In genomic region chr4:139295317-139296299, GRCh38 we compare ENCODE assay signal across 1 cellular context.
TF ChIP-seq lines count a peak whose summit lies in the region.

No MANE protein-coding gene starts in this region.

TF ChIP-seq in HepG2, 621 proteins besides CTCF, POLR2A, EP300 and RAD21 (continued from another document and continues in another):
- TF ChIP-seq ZBTB49 (CRISPR knock-in tag; IDR thresholded peaks at IDR 0.05; ENCODE audit: borderline replicate concordance) (no peak), ZNF513 (CRISPR knock-in tag; conservative IDR thresholded peaks at IDR 0.05) (no peak), FOXJ3 (CRISPR knock-in tag; IDR thresholded peaks at IDR 0.05; ENCODE audit: borderline replicate concordance) (peak; percentile 75; the same call in 1 of the 2 replicates), POGK (CRISPR knock-in tag; conservative IDR thresholded peaks at IDR 0.05) (peak; percentile 90), ZNF317 (CRISPR knock-in tag; IDR thresholded peaks at IDR 0.05) (peak; percentile 84; the same call in 1 of the 2 replicates), ZNF44 (CRISPR knock-in tag; IDR thresholded peaks at IDR 0.05) (peak; percentile 61; the same call in 1 of the 2 replicates), ZNF788 (CRISPR knock-in tag; IDR thresholded peaks at IDR 0.05; ENCODE audit: borderline replicate concordance) (peak; percentile 75; the same call in 1 of the 2 replicates), ZMAT3 (CRISPR knock-in tag; conservative IDR thresholded peaks at IDR 0.05) (peak; percentile 78; the same call in 1 of the 2 replicates), HCFC1 (IDR thresholded peaks at IDR 0.05; ENCODE audit: low read depth, low read length) (no peak), TSC22D2 (CRISPR knock-in tag; IDR thresholded peaks at IDR 0.05; ENCODE audit: borderline replicate concordance) (peak; percentile 38; the same call in 1 of the 2 replicates), ZFY (CRISPR knock-in tag; IDR thresholded peaks at IDR 0.05) (peak; percentile 97), REL (CRISPR knock-in tag; conservative IDR thresholded peaks at IDR 0.05) (no peak), ZSCAN31 (CRISPR knock-in tag; IDR thresholded peaks at IDR 0.05; ENCODE audit: low read depth) (peak; percentile 73), ZNF143 (CRISPR knock-in tag; IDR thresholded peaks at IDR 0.05) (peak; percentile 30; the same call in 1 of the 2 replicates), ZNF792 (CRISPR knock-in tag; IDR thresholded peaks at IDR 0.05) (peak; percentile 86), SRSF4 (IDR thresholded peaks at IDR 0.05; ENCODE audit: low read depth, low read length, poor library complexity, severe bottlenecking) (no peak), MED8 (CRISPR knock-in tag; IDR thresholded peaks at IDR 0.05; ENCODE audit: insufficient replicate concordance) (peak; percentile 90), ZSCAN29 (CRISPR knock-in tag; conservative IDR thresholded peaks at IDR 0.05) (peak; percentile 65; the same call in 1 of the 2 replicates), ZMYM3 (CRISPR knock-in tag; IDR thresholded peaks at IDR 0.05) (peak; percentile 41; the same call in 1 of the 2 replicates), GPN1 (CRISPR knock-in tag; IDR thresholded peaks at IDR 0.05; ENCODE audit: borderline replicate concordance) (no peak; the same call in 1 of the 2 replicates), ZNF17 (CRISPR knock-in tag; IDR thresholded peaks at IDR 0.05) (no peak), TCF7 (IDR thresholded peaks at IDR 0.05; ENCODE audit: low read depth) (no peak), FOXK2 (IDR thresholded peaks at IDR 0.05) (no peak), ZNF546 (CRISPR knock-in tag; conservative IDR thresholded peaks at IDR 0.05) (peak; percentile 86; the same call in 1 of the 2 replicates), CEBPZ (IDR thresholded peaks at IDR 0.05; ENCODE audit: low read length) (no peak), ZNF3 (CRISPR knock-in tag; IDR thresholded peaks at IDR 0.05) (no peak), SMARCE1 (IDR thresholded peaks at IDR 0.05; ENCODE audit: borderline replicate concordance) (no peak), XRCC5 (optimal IDR thresholded peaks at IDR 0.05; ENCODE audit: low read length) (peak; percentile 85), ZBTB3 (CRISPR knock-in tag; IDR thresholded peaks at IDR 0.05; ENCODE audit: borderline replicate concordance, low read depth) (0 out of 2 replicates have a peak, but pooled peaks have one; percentile 46), IKZF4 (CRISPR knock-in tag; IDR thresholded peaks at IDR 0.05; ENCODE audit: borderline replicate concordance, low read depth, not compliant biosample characterization) (peak; percentile 65), STAG1 (CRISPR knock-in tag; IDR thresholded peaks at IDR 0.05) (peak; percentile 76)
- TF ChIP-seq, protein P1, sequence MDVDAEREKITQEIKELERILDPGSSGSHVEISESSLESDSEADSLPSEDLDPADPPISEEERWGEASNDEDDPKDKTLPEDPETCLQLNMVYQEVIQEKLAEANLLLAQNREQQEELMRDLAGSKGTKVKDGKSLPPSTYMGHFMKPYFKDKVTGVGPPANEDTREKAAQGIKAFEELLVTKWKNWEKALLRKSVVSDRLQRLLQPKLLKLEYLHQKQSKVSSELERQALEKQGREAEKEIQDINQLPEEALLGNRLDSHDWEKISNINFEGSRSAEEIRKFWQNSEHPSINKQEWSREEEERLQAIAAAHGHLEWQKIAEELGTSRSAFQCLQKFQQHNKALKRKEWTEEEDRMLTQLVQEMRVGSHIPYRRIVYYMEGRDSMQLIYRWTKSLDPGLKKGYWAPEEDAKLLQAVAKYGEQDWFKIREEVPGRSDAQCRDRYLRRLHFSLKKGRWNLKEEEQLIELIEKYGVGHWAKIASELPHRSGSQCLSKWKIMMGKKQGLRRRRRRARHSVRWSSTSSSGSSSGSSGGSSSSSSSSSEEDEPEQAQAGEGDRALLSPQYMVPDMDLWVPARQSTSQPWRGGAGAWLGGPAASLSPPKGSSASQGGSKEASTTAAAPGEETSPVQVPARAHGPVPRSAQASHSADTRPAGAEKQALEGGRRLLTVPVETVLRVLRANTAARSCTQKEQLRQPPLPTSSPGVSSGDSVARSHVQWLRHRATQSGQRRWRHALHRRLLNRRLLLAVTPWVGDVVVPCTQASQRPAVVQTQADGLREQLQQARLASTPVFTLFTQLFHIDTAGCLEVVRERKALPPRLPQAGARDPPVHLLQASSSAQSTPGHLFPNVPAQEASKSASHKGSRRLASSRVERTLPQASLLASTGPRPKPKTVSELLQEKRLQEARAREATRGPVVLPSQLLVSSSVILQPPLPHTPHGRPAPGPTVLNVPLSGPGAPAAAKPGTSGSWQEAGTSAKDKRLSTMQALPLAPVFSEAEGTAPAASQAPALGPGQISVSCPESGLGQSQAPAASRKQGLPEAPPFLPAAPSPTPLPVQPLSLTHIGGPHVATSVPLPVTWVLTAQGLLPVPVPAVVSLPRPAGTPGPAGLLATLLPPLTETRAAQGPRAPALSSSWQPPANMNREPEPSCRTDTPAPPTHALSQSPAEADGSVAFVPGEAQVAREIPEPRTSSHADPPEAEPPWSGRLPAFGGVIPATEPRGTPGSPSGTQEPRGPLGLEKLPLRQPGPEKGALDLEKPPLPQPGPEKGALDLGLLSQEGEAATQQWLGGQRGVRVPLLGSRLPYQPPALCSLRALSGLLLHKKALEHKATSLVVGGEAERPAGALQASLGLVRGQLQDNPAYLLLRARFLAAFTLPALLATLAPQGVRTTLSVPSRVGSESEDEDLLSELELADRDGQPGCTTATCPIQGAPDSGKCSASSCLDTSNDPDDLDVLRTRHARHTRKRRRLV (CRISPR knock-in tag; IDR thresholded peaks at IDR 0.05), result peak; percentile 90
- TF ChIP-seq, protein P2, sequence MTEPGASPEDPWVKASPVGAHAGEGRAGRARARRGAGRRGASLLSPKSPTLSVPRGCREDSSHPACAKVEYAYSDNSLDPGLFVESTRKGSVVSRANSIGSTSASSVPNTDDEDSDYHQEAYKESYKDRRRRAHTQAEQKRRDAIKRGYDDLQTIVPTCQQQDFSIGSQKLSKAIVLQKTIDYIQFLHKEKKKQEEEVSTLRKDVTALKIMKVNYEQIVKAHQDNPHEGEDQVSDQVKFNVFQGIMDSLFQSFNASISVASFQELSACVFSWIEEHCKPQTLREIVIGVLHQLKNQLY (CRISPR knock-in tag; IDR thresholded peaks at IDR 0.05), result no peak; the same call in 1 of the 2 replicates
- TF ChIP-seq, protein P3, sequence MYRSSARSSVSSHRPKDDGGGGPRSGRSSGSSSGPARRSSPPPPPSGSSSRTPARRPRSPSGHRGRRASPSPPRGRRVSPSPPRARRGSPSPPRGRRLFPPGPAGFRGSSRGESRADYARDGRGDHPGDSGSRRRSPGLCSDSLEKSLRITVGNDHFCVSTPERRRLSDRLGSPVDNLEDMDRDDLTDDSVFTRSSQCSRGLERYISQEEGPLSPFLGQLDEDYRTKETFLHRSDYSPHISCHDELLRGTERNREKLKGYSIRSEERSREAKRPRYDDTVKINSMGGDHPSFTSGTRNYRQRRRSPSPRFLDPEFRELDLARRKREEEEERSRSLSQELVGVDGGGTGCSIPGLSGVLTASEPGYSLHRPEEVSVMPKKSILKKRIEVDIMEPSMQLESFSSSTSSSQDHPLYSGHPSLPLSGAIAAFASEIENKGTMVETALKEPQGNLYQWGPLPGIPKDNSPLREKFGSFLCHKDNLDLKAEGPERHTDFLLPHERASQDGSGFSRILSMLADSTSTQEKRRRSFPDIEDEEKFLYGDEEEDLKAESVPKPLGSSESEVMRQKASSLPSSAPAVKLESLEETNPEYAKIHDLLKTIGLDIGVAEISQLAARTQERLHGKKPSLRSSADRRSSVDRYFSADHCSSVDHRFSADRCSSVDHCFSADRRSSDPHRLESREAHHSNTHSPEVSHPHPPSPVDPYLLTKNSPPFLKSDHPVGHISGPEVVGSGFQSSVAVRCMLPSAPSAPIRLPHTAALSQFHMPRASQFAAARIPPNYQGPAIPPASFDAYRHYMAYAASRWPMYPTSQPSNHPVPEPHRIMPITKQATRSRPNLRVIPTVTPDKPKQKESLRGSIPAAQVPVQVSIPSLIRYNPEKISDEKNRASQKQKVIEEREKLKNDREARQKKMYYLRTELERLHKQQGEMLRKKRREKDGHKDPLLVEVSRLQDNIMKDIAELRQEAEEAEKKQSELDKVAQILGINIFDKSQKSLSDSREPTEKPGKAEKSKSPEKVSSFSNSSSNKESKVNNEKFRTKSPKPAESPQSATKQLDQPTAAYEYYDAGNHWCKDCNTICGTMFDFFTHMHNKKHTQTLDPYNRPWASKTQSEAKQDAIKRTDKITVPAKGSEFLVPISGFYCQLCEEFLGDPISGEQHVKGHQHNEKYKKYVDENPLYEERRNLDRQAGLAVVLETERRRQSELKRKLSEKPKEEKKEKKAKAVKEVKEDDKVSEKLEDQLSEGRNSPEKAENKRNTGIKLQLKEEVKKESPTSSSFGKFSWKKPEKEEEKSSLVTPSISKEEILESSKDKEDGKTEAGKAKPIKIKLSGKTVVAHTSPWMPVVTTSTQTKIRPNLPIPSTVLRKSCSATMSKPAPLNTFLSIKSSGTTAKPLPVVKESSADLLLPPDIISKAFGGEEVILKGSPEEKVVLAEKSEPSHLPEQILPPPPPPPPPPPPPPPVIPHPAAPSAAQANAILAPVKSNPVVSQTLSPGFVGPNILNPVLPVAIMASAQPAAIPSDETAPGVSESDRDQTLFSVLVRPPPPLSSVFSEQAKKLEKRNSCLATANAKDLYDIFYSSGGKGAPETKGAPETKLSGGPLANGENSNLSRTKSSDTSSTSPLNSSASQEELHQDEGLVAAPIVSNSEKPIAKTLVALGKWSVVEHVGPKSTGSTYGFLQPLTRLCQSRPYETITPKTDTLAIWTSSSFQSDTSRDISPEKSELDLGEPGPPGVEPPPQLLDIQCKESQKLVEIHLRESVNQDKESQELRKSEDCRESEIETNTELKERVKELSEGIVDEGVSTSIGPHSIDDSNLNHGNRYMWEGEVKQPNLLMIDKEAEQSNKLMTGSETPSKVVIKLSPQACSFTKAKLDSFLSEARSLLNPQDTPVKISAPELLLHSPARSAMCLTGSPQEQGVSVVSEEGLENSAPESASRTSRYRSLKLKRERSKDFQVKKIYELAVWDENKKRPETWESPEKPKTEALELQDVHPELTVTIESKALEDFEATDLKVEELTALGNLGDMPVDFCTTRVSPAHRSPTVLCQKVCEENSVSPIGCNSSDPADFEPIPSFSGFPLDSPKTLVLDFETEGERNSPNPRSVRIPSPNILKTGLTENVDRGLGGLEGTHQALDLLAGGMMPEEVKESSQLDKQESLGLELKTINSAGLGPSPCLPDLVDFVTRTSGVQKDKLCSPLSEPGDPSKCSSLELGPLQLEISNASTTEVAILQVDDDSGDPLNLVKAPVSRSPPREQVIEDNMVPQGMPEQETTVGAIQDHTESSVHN (CRISPR knock-in tag; IDR thresholded peaks at IDR 0.05), result no peak
